Comparison of ENCODE assay signal across 11 cellular contexts in genomic region chr1:183841550-183841949, GRCh38. TPM values are rescaled to one million over a fixed set of nuclear protein-coding genes. Genes with fewer than 3 reads are reported as not detected.
DNase-seq lines count a peak whose midpoint lies in the region; ATAC-seq lines count a peak whose summit lies in the region.
"Had no signal": no experiment of that assay in that cellular context is flagged by ENCODE, and none has a peak within 500 bp of the region (broad histone marks: within the 10 kb centered on the region; RNA-seq: fewer than 3 reads in every experiment).

No MANE protein-coding gene starts in this region.

- peak overlapping the region; percentile 89 for H3K27ac Mint-ChIP-seq in activated T-helper 2 cell treated with anti-CD3 and anti-CD28 coated beads, Interferon-gamma antibody, Interleukin-2, Interleukin-4, amounts not matched to agents 10 μg/mL and 5 μg/mL and 100 μg/mL, durations not matched to agents 14 hours and 24 hours and 36 hours
- H3K27ac Mint-ChIP-seq in stimulated activated memory B cell treated with anti-CD40 and anti-IgM and Interleukin-4, amounts not matched to agents 10 μg/mL and 1 μg/mL and 100 μg/mL, for 72 hours: peak overlapping the region; percentile 91
- H3K27ac Mint-ChIP-seq: GM23338 had no signal

- DNase-seq in activated T-cell treated with anti-CD3 and anti-CD28 coated beads, Interleukin-2, amount 50 U/mL, for 4 hours: no peak
- no peak for DNase-seq in activated T-cell treated with anti-CD3 and anti-CD28 coated beads, Interleukin-2, amount 50 U/mL, for 1 hour
- no peak for DNase-seq in activated T-helper 2 cell treated with anti-CD3 and anti-CD28 coated beads, Interferon-gamma antibody, Interleukin-2, Interleukin-4, amounts not matched to agents 10 μg/mL and 5 μg/mL and 100 μg/mL, durations not matched to agents 14 hours and 24 hours and 36 hours (ENCODE audit: low spot score)
- DNase-seq in amygdala (lab: John Stamatoyannopoulos, UW): no peak
- no peak for DNase-seq in HuH-7.5 (ENCODE audit: low spot score)
- no peak for DNase-seq in ecto neural progenitor cell (ENCODE audit: low spot score)
- DNase-seq: esophagus squamous epithelium, nephron progenitor cell had no signal

- H3K9me3 Mint-ChIP-seq in activated T-cell treated with anti-CD3 and anti-CD28 coated beads, Interleukin-2, amount 50 U/mL, for 4 hours: no peaks in the 10 kb centered on the region
- H3K9me3 Mint-ChIP-seq in activated T-helper 2 cell treated with anti-CD3 and anti-CD28 coated beads, Interferon-gamma antibody, Interleukin-2, Interleukin-4, amounts not matched to agents 10 μg/mL and 5 μg/mL and 100 μg/mL, durations not matched to agents 14 hours and 24 hours and 36 hours: no peaks in the 10 kb centered on the region
- H3K9me3 Mint-ChIP-seq in stimulated activated memory B cell treated with anti-CD40 and anti-IgM and Interleukin-4, amounts not matched to agents 10 μg/mL and 1 μg/mL and 100 μg/mL, for 72 hours: no peaks in the 10 kb centered on the region
- H3K9me3 Mint-ChIP-seq: GM23338, nephron progenitor cell had no signal

- ATAC-seq in activated T-cell treated with anti-CD3 and anti-CD28 coated beads, Interleukin-2, amount 50 U/mL, for 4 hours: peak; percentile 54 to 68
- ATAC-seq in HG02798 (IDR thresholded peaks at IDR 0.05; ENCODE audit: poor library complexity, unreplicated experiment): peak; percentile 48
- ATAC-seq in stimulated activated memory B cell treated with anti-CD40 and anti-IgM and Interleukin-4, amounts not matched to agents 10 μg/mL and 1 μg/mL and 100 μg/mL, for 72 hours: peak; percentile 37
- ATAC-seq: GM23338 had no signal

- H3K4me3 Mint-ChIP-seq in activated T-cell treated with anti-CD3 and anti-CD28 coated beads, Interleukin-2, amount 50 U/mL, for 4 hours: peak overlapping the region; percentile 11
- no peak overlapping the region for H3K4me3 Mint-ChIP-seq in activated T-helper 2 cell treated with anti-CD3 and anti-CD28 coated beads, Interferon-gamma antibody, Interleukin-2, Interleukin-4, amounts not matched to agents 10 μg/mL and 5 μg/mL and 100 μg/mL, durations not matched to agents 14 hours and 24 hours and 36 hours (ENCODE audit: low read depth)
- peak overlapping the region; percentile 16 for H3K4me3 Mint-ChIP-seq in stimulated activated memory B cell treated with anti-CD40 and anti-IgM and Interleukin-4, amounts not matched to agents 10 μg/mL and 1 μg/mL and 100 μg/mL, for 72 hours
- H3K4me3 Mint-ChIP-seq: GM23338, nephron progenitor cell had no signal

- intact Hi-C loops in activated T-helper 2 cell treated with anti-CD3 and anti-CD28 coated beads, Interferon-gamma antibody, Interleukin-2, Interleukin-4, amounts not matched to agents 10 μg/mL and 5 μg/mL and 100 μg/mL, durations not matched to agents 14 hours and 24 hours and 36 hours (cut with micrococcal nuclease): loop anchor here (5.0 to 10.0 kb wide), 3 partner anchors 56 to 193 kb away; partner anchors contain the start of genes APOBEC4 and COLGALT2

- peaks cover 25% of the 10 kb centered on the region for H3K4me1 Mint-ChIP-seq in activated T-cell treated with anti-CD3 and anti-CD28 coated beads, Interleukin-2, amount 50 U/mL, for 4 hours (ENCODE audit: low read depth)
- peaks cover 32% of the 10 kb centered on the region for H3K4me1 Mint-ChIP-seq in activated T-helper 2 cell treated with anti-CD3 and anti-CD28 coated beads, Interferon-gamma antibody, Interleukin-2, Interleukin-4, amounts not matched to agents 10 μg/mL and 5 μg/mL and 100 μg/mL, durations not matched to agents 14 hours and 24 hours and 36 hours (ENCODE audit: low read depth)
- peaks cover 18% of the 10 kb centered on the region for H3K4me1 Mint-ChIP-seq in stimulated activated memory B cell treated with anti-CD40 and anti-IgM and Interleukin-4, amounts not matched to agents 10 μg/mL and 1 μg/mL and 100 μg/mL, for 72 hours

- no peaks in the 10 kb centered on the region for H3K27me3 Mint-ChIP-seq in activated T-cell treated with anti-CD3 and anti-CD28 coated beads, Interleukin-2, amount 50 U/mL, for 4 hours (ENCODE audit: low read depth)
- no peaks in the 10 kb centered on the region for H3K27me3 Mint-ChIP-seq in activated T-helper 2 cell treated with anti-CD3 and anti-CD28 coated beads, Interferon-gamma antibody, Interleukin-2, Interleukin-4, amounts not matched to agents 10 μg/mL and 5 μg/mL and 100 μg/mL, durations not matched to agents 14 hours and 24 hours and 36 hours (ENCODE audit: low read depth)
- H3K27me3 Mint-ChIP-seq in stimulated activated memory B cell treated with anti-CD40 and anti-IgM and Interleukin-4, amounts not matched to agents 10 μg/mL and 1 μg/mL and 100 μg/mL, for 72 hours: no peaks in the 10 kb centered on the region

- peaks cover 2% of the 10 kb centered on the region for H3K36me3 Mint-ChIP-seq in activated T-cell treated with anti-CD3 and anti-CD28 coated beads, Interleukin-2, amount 50 U/mL, for 4 hours (ENCODE audit: insufficient read depth)
- peaks cover 9% of the 10 kb centered on the region for H3K36me3 Mint-ChIP-seq in activated T-helper 2 cell treated with anti-CD3 and anti-CD28 coated beads, Interferon-gamma antibody, Interleukin-2, Interleukin-4, amounts not matched to agents 10 μg/mL and 5 μg/mL and 100 μg/mL, durations not matched to agents 14 hours and 24 hours and 36 hours (ENCODE audit: low read depth)
- peaks cover 6% of the 10 kb centered on the region for H3K36me3 Mint-ChIP-seq in stimulated activated memory B cell treated with anti-CD40 and anti-IgM and Interleukin-4, amounts not matched to agents 10 μg/mL and 1 μg/mL and 100 μg/mL, for 72 hours

RNA-seq across cellular contexts. Expression of gene RGL1, which starts 36.6 kb away (rescaled TPM):
- total RNA-seq in activated T-cell treated with anti-CD3 and anti-CD28 coated beads, Interleukin-2, amount 50 U/mL, for 4 hours: under 1 TPM; 0.58 to 0.92 (median 0.68) TPM
- total RNA-seq in activated T-helper 2 cell treated with anti-CD3 and anti-CD28 coated beads, Interferon-gamma antibody, Interleukin-2, Interleukin-4, amounts not matched to agents 10 μg/mL and 5 μg/mL and 100 μg/mL, durations not matched to agents 14 hours and 24 hours and 36 hours: 2.2 TPM in 2 replicates
